ENCODE assay signal across 28 cellular contexts in genomic region chr4:145438298-145438697, GRCh38.
"Had no signal": no experiment of that assay in that cellular context is flagged by ENCODE, and none has a peak within 500 bp of the region (broad histone marks: within the 10 kb centered on the region; RNA-seq: fewer than 3 reads in every experiment).

No MANE protein-coding gene starts in this region.

- H3K4me1 Mint-ChIP-seq: activated CD4-positive, alpha-beta T cell treated with anti-CD3 and anti-CD28 coated beads for 36 hours; activated CD4-positive, alpha-beta T cell treated with anti-CD3 and anti-CD28 coated beads, Interleukin-2, amount 10 ng/mL, durations not matched to agents 24 days and 14 days; activated naive CD4-positive, alpha-beta T cell treated with anti-CD3 and anti-CD28 coated beads, Interleukin-2, amount 10 ng/mL, durations not matched to agents 7 days and 5 days; activated naive CD8-positive, alpha-beta T cell treated with anti-CD3 and anti-CD28 coated beads, Interleukin-2, amount 10 ng/mL, durations not matched to agents 7 days and 5 days; brain; central memory CD8-positive, alpha-beta T cell had no signal

- DNase-seq: activated CD4-positive, alpha-beta memory T cell treated with anti-CD3 and anti-CD28 coated beads for 36 hours; activated CD4-positive, alpha-beta T cell treated with anti-CD3 and anti-CD28 coated beads for 36 hours; activated CD4-positive, alpha-beta T cell treated with anti-CD3 and anti-CD28 coated beads, Interleukin-2, amount 10 ng/mL, durations not matched to agents 24 days and 14 days; activated CD4-positive, CD25-positive, alpha-beta regulatory T cell; activated CD4-positive, CD25-positive, alpha-beta regulatory T cell treated with anti-CD3 and anti-CD28 coated beads, Interleukin-2, amount 50 U/mL, for 72 hours; activated CD8-positive, alpha-beta memory T cell treated with anti-CD3 and anti-CD28 coated beads, Interleukin-2, amount 50 U/mL, for 48 hours; activated gamma-delta T cell; activated naive CD4-positive, alpha-beta T cell; activated naive CD4-positive, alpha-beta T cell treated with anti-CD3 and anti-CD28 coated beads, Interleukin-2, amount 10 ng/mL, durations not matched to agents 7 days and 5 days; activated naive CD8-positive, alpha-beta T cell treated with anti-CD3 and anti-CD28 coated beads, Interleukin-2, amount 10 ng/mL, durations not matched to agents 7 days and 5 days; activated T-cell treated with anti-CD3 and anti-CD28 coated beads for 4 hours; activated T-cell treated with anti-CD3 and anti-CD28 coated beads, Interleukin-2, amount 50 U/mL, for 24 hours; activated T-cell treated with anti-CD3 and anti-CD28 coated beads, Interleukin-2, amount 50 U/mL, for 72 hours; dorsolateral prefrontal cortex; effector memory CD4-positive, alpha-beta T cell; endodermal cell; foreskin fibroblast; T-helper 2 cell had no signal

- ATAC-seq: activated CD4-positive, alpha-beta T cell treated with anti-CD3 and anti-CD28 coated beads for 36 hours; activated naive CD4-positive, alpha-beta T cell treated with anti-CD3 and anti-CD28 coated beads, Interleukin-2, amount 50 U/mL, for 72 hours; activated T-cell treated with anti-CD3 and anti-CD28 coated beads, Interleukin-2, amount 50 U/mL, for 72 hours; esophagus mucosa had no signal

- H3K9me3 ChIP-seq: ascending aorta, breast epithelium had no signal

- H3K4me1 ChIP-seq: ascending aorta, breast epithelium had no signal

- H3K36me3 ChIP-seq: ascending aorta, breast epithelium, cardiac muscle cell had no signal

- H3K27ac Mint-ChIP-seq: activated CD4-positive, alpha-beta memory T cell treated with anti-CD3 and anti-CD28 coated beads for 36 hours; activated CD4-positive, alpha-beta T cell treated with anti-CD3 and anti-CD28 coated beads for 36 hours; activated CD4-positive, alpha-beta T cell treated with anti-CD3 and anti-CD28 coated beads, Interleukin-2, amount 10 ng/mL, durations not matched to agents 24 days and 14 days; activated naive CD4-positive, alpha-beta T cell treated with anti-CD3 and anti-CD28 coated beads, Interleukin-2, amount 10 ng/mL, durations not matched to agents 7 days and 5 days; activated naive CD4-positive, alpha-beta T cell treated with anti-CD3 and anti-CD28 coated beads, Interleukin-2, amount 50 U/mL, for 72 hours; activated naive CD8-positive, alpha-beta T cell treated with anti-CD3 and anti-CD28 coated beads, Interleukin-2, amount 10 ng/mL, durations not matched to agents 7 days and 5 days; activated T-cell treated with anti-CD3 and anti-CD28 coated beads, Interleukin-2, amount 50 U/mL, for 24 hours; activated T-cell treated with anti-CD3 and anti-CD28 coated beads, Interleukin-2, amount 50 U/mL, for 72 hours; brain; dendritic cell treated with granulocyte-macrophage colony-stimulating factor and Interleukin-4, amounts not matched to agents 40 ng/mL and 50 ng/mL, for 4 days; endodermal cell had no signal

- H3K27me3 Mint-ChIP-seq: activated naive CD4-positive, alpha-beta T cell treated with anti-CD3 and anti-CD28 coated beads, Interleukin-2, amount 10 ng/mL, durations not matched to agents 7 days and 5 days; brain; dendritic cell treated with granulocyte-macrophage colony-stimulating factor and Interleukin-4, amounts not matched to agents 40 ng/mL and 50 ng/mL, for 4 days had no signal

- H3K27ac ChIP-seq: ascending aorta, breast epithelium, cardiac muscle cell, coronary artery, dorsolateral prefrontal cortex had no signal

- H3K27me3 ChIP-seq: ascending aorta, breast epithelium, cardiac muscle cell had no signal

- H3K9me3 Mint-ChIP-seq: activated CD4-positive, alpha-beta T cell treated with anti-CD3 and anti-CD28 coated beads, Interleukin-2, amount 10 ng/mL, durations not matched to agents 24 days and 14 days; activated naive CD4-positive, alpha-beta T cell treated with anti-CD3 and anti-CD28 coated beads, Interleukin-2, amount 10 ng/mL, durations not matched to agents 7 days and 5 days had no signal

- H3K4me3 ChIP-seq: ascending aorta, breast epithelium, cardiac muscle cell, coronary artery, dorsolateral prefrontal cortex had no signal

- H3K36me3 Mint-ChIP-seq: activated CD4-positive, alpha-beta memory T cell treated with anti-CD3 and anti-CD28 coated beads for 36 hours; activated naive CD4-positive, alpha-beta T cell treated with anti-CD3 and anti-CD28 coated beads, Interleukin-2, amount 10 ng/mL, durations not matched to agents 7 days and 5 days; activated naive CD8-positive, alpha-beta T cell treated with anti-CD3 and anti-CD28 coated beads, Interleukin-2, amount 10 ng/mL, durations not matched to agents 7 days and 5 days; brain had no signal

- FAIRE-seq: frontal cortex had no signal

- H3K4me3 Mint-ChIP-seq: activated CD4-positive, alpha-beta memory T cell treated with anti-CD3 and anti-CD28 coated beads for 36 hours; activated CD4-positive, alpha-beta T cell treated with anti-CD3 and anti-CD28 coated beads for 36 hours; activated CD4-positive, alpha-beta T cell treated with anti-CD3 and anti-CD28 coated beads, Interleukin-2, amount 10 ng/mL, durations not matched to agents 24 days and 14 days; activated naive CD4-positive, alpha-beta T cell treated with anti-CD3 and anti-CD28 coated beads, Interleukin-2, amount 10 ng/mL, durations not matched to agents 7 days and 5 days; activated naive CD8-positive, alpha-beta T cell treated with anti-CD3 and anti-CD28 coated beads, Interleukin-2, amount 10 ng/mL, durations not matched to agents 7 days and 5 days; activated T-cell treated with anti-CD3 and anti-CD28 coated beads, Interleukin-2, amount 50 U/mL, for 24 hours; activated T-cell treated with anti-CD3 and anti-CD28 coated beads, Interleukin-2, amount 50 U/mL, for 72 hours; brain; central memory CD8-positive, alpha-beta T cell; dendritic cell treated with granulocyte-macrophage colony-stimulating factor and Interleukin-4, amounts not matched to agents 40 ng/mL and 50 ng/mL, for 4 days; endodermal cell had no signal
